2 cellular contexts compared by ENCODE assay signal in genomic region chr7:53628775-53629174, GRCh38.
TF ChIP-seq lines count a peak whose summit lies in the region.

No MANE protein-coding gene starts in this region.

TF ChIP-seq in GM23338, 12 proteins besides CTCF, POLR2A, EP300 and RAD21 (continued from another document):
- TF ChIP-seq ZNF114 (CRISPR knock-in tag; IDR thresholded peaks at IDR 0.05) (no peak), REST (IDR thresholded peaks at IDR 0.05; ENCODE audit: unreplicated experiment) (no peak), ZNF331 (CRISPR knock-in tag; IDR thresholded peaks at IDR 0.05; ENCODE audit: low read depth) (no peak)

TF ChIP-seq in K562, 482 proteins besides CTCF, POLR2A, EP300 and RAD21 (continued from another document):
- TF ChIP-seq CEBPZ (IDR thresholded peaks at IDR 0.05; ENCODE audit: borderline replicate concordance, low read depth, low read length), result no peak
- no peak for TF ChIP-seq GATAD2B (IDR thresholded peaks at IDR 0.05; ENCODE audit: borderline replicate concordance)
- TF ChIP-seq MAFG (tag; conservative IDR thresholded peaks at IDR 0.05), result 0 out of 2 replicates have a peak, but pooled peaks have one; percentile 15
- TF ChIP-seq MCM2 (IDR thresholded peaks at IDR 0.05; ENCODE audit: low read depth), result no peak
- peak; percentile 57; the same call in 1 of the 2 replicates for TF ChIP-seq ZNF316 (IDR thresholded peaks at IDR 0.05)
- peak; percentile 26; the same call in 1 of the 2 replicates for TF ChIP-seq C11orf30 (IDR thresholded peaks at IDR 0.05; ENCODE audit: low read depth)
- no peak for TF ChIP-seq ZNF583 (CRISPR knock-in tag; IDR thresholded peaks at IDR 0.05)
